8 cellular contexts compared by ENCODE assay signal in genomic region chr1:224747578-224747977, GRCh38.
DNase-seq lines count a peak whose midpoint lies in the region; ATAC-seq and TF ChIP-seq lines count a peak whose summit lies in the region.

No MANE protein-coding gene starts in this region.

- no peak for TF ChIP-seq CTCF in smooth muscle cell (IDR thresholded peaks at IDR 0.05; ENCODE audit: borderline replicate concordance, insufficient read depth, poor library complexity, severe bottlenecking)
- TF ChIP-seq CTCF in lower lobe of right lung (IDR thresholded peaks at IDR 0.05): no peak
- no peak for TF ChIP-seq CTCF in GM13976 (IDR thresholded peaks at IDR 0.05; ENCODE audit: borderline replicate concordance, control extremely low read depth, extremely low read depth, insufficient read depth, missing control alignments)

- intact Hi-C loops in activated CD4-positive, alpha-beta T cell treated with anti-CD3 and anti-CD28 coated beads, Interleukin-2, amount 10 ng/mL, durations not matched to agents 24 days and 14 days (cut with micrococcal nuclease): no loop called here
- intact Hi-C loops in lower lobe of right lung (cut with DNase I): no loop called here

- no peaks in the 10 kb centered on the region for H3K79me2 ChIP-seq in smooth muscle cell (ENCODE audit: low read depth)

- peaks cover 15% of the 10 kb centered on the region for H3K4me1 Mint-ChIP-seq in activated CD4-positive, alpha-beta T cell treated with anti-CD3 and anti-CD28 coated beads, Interleukin-2, amount 10 ng/mL, durations not matched to agents 24 days and 14 days

- no peak overlapping the region for H3K27ac Mint-ChIP-seq in activated CD4-positive, alpha-beta T cell treated with anti-CD3 and anti-CD28 coated beads, Interleukin-2, amount 10 ng/mL, durations not matched to agents 24 days and 14 days

- ATAC-seq in HG02938 (IDR thresholded peaks at IDR 0.05; ENCODE audit: unreplicated experiment) (peak; percentile 44), lower lobe of right lung (no peak), HG02884 (IDR thresholded peaks at IDR 0.05; ENCODE audit: unreplicated experiment) (no peak)

- H3K27me3 ChIP-seq in smooth muscle cell (ENCODE audit: low read depth): no peaks in the 10 kb centered on the region
- H3K27me3 ChIP-seq in lower lobe of right lung (ENCODE audit: low read depth): no peaks in the 10 kb centered on the region

- DNase-seq in activated CD4-positive, alpha-beta T cell treated with anti-CD3 and anti-CD28 coated beads, Interleukin-2, amount 50 U/mL, for 48 hours: peak; percentile 5 to 12
- no peak for DNase-seq in activated CD4-positive, alpha-beta T cell treated with anti-CD3 and anti-CD28 coated beads, Interleukin-2, amount 10 ng/mL, durations not matched to agents 24 days and 14 days
- DNase-seq in RPMI8226 (peak; percentile 90), smooth muscle cell (lab: John Stamatoyannopoulos, UW; ENCODE audit: unreplicated experiment) (no peak), lower lobe of right lung (no peak), GM13976 (ENCODE audit: low spot score) (no peak)

- H2AFZ ChIP-seq in smooth muscle cell (ENCODE audit: low read depth): peak overlapping the region; percentile 51

- H3K4me3 Mint-ChIP-seq in activated CD4-positive, alpha-beta T cell treated with anti-CD3 and anti-CD28 coated beads, Interleukin-2, amount 10 ng/mL, durations not matched to agents 24 days and 14 days: no peak overlapping the region

- WGBS in smooth muscle cell (ENCODE audit: low lambda C conversion rate): 53% methylated on average over 4 of the region's 4 CpGs

- H3K4me3 ChIP-seq in smooth muscle cell (no peak overlapping the region), lower lobe of right lung (no peak overlapping the region)

- H3K4me2 ChIP-seq in smooth muscle cell: no peak overlapping the region

- H3K9me3 ChIP-seq in smooth muscle cell (replicated peaks; ENCODE audit: low read depth) (no peaks in the 10 kb centered on the region), lower lobe of right lung (no peaks in the 10 kb centered on the region)

- in situ Hi-C loops in GM13976 (cut with MboI; ENCODE audit: low sequenced_read_pairs, unreplicated experiment): no loop called here

- H3K36me3 ChIP-seq in smooth muscle cell (ENCODE audit: low read depth) (no peaks in the 10 kb centered on the region), lower lobe of right lung (no peaks in the 10 kb centered on the region)

- no peak overlapping the region for H3K9ac ChIP-seq in smooth muscle cell (ENCODE audit: low read depth)

- H3K36me3 Mint-ChIP-seq in activated CD4-positive, alpha-beta T cell treated with anti-CD3 and anti-CD28 coated beads, Interleukin-2, amount 10 ng/mL, durations not matched to agents 24 days and 14 days (ENCODE audit: low read depth): no peaks in the 10 kb centered on the region

- no peaks in the 10 kb centered on the region for H3F3A ChIP-seq in smooth muscle cell (ENCODE audit: low read depth)

- H3K27me3 Mint-ChIP-seq in activated CD4-positive, alpha-beta T cell treated with anti-CD3 and anti-CD28 coated beads, Interleukin-2, amount 10 ng/mL, durations not matched to agents 24 days and 14 days: peaks cover 4% of the 10 kb centered on the region

- no peaks in the 10 kb centered on the region for H3K9me3 Mint-ChIP-seq in activated CD4-positive, alpha-beta T cell treated with anti-CD3 and anti-CD28 coated beads, Interleukin-2, amount 10 ng/mL, durations not matched to agents 24 days and 14 days

- H3K4me1 ChIP-seq in smooth muscle cell (ENCODE audit: low read depth) (no peaks in the 10 kb centered on the region), lower lobe of right lung (no peaks in the 10 kb centered on the region)

- no peaks in the 10 kb centered on the region for H4K20me1 ChIP-seq in smooth muscle cell (ENCODE audit: low read depth)

- H3K27ac ChIP-seq in smooth muscle cell (ENCODE audit: low read depth) (no peak overlapping the region), lower lobe of right lung (no peak overlapping the region)

Comparison
In these comparisons a context has a peak if more than half of its experiments do, and no peak if none do; other contexts are left out.
1. DNase-seq: peak in activated CD4-positive, alpha-beta T cell treated with anti-CD3 and anti-CD28 coated beads, Interleukin-2, amount 50 U/mL, for 48 hours (2 of 2) and RPMI8226 (single experiment); none in activated CD4-positive, alpha-beta T cell treated with anti-CD3 and anti-CD28 coated beads, Interleukin-2, amount 10 ng/mL, durations not matched to agents 24 days and 14 days (single experiment), smooth muscle cell (single experiment), lower lobe of right lung (single experiment) and GM13976 (single experiment).